Comparison of ENCODE assay signal across 8 cellular contexts in genomic region chr19:49127674-49128544, GRCh38. TPM values are rescaled to one million over a fixed set of nuclear protein-coding genes. Genes with fewer than 3 reads are reported as not detected.
DNase-seq lines count a peak whose midpoint lies in the region; ATAC-seq and TF ChIP-seq lines count a peak whose summit lies in the region.

No MANE protein-coding gene starts in this region.

- no peaks in the 10 kb centered on the region for H3K27me3 ChIP-seq in HAP-1 (ENCODE audit: low read depth)
- H3K27me3 ChIP-seq in MG63, result no peaks in the 10 kb centered on the region
- H3K27me3 ChIP-seq in foreskin keratinocyte, result no peaks in the 10 kb centered on the region
- H3K27me3 ChIP-seq in neutrophil, result peaks cover 54% of the 10 kb centered on the region
- H3K27me3 ChIP-seq in subcutaneous abdominal adipose tissue (ENCODE audit: control insufficient read depth in 5 of 5, insufficient read depth in 4 of 5, low read length in 5 of 5), result peaks cover 0 to 9% (median 6%) of the 10 kb centered on the region in 5 donors

- in situ Hi-C loops in G401 (cut with HindIII; ENCODE audit: low sequenced_read_pairs), result no loop called here
- in situ Hi-C loops in HAP-1 (cut with MboI; ENCODE audit: low sequenced_read_pairs), result no loop called here

- ATAC-seq in foreskin keratinocyte, result peak; percentile 92

- no peak overlapping the region for H3K9ac ChIP-seq in subcutaneous abdominal adipose tissue (ENCODE audit: low read length in 5 of 5)

- H3K36me3 ChIP-seq in HAP-1 (replicated peaks) (no peaks in the 10 kb centered on the region), MG63 (no peaks in the 10 kb centered on the region), neutrophil (no peaks in the 10 kb centered on the region), subcutaneous abdominal adipose tissue (ENCODE audit: control insufficient read depth in 5 of 5, insufficient read depth in 5 of 5, low read length in 5 of 5) (no peaks in the 10 kb centered on the region)

- peaks cover 15% of the 10 kb centered on the region for H3K4me1 ChIP-seq in HAP-1
- H3K4me1 ChIP-seq in foreskin keratinocyte, result no peaks in the 10 kb centered on the region
- H3K4me1 ChIP-seq in neutrophil (ENCODE audit: control insufficient read depth in 1 of 2, insufficient read depth in 1 of 2, low read depth in 1 of 2, low read length in 1 of 2), result peaks cover 5 to 10% of the 10 kb centered on the region in 2 experiments
- peaks cover 0 to 12% (median 10%) of the 10 kb centered on the region in 5 donors for H3K4me1 ChIP-seq in subcutaneous abdominal adipose tissue (ENCODE audit: control insufficient read depth in 5 of 5, insufficient read depth in 5 of 5, low read length in 5 of 5)

- H3K27ac ChIP-seq in foreskin keratinocyte (no peak overlapping the region), neutrophil (peak overlapping the region; percentile 59), subcutaneous abdominal adipose tissue (ENCODE audit: low read depth, low read length) (no peak overlapping the region)

- no peaks in the 10 kb centered on the region for H3K9me3 ChIP-seq in HAP-1
- H3K9me3 ChIP-seq in MG63, result no peaks in the 10 kb centered on the region
- no peaks in the 10 kb centered on the region for H3K9me3 ChIP-seq in neutrophil
- no peaks in the 10 kb centered on the region for H3K9me3 ChIP-seq in subcutaneous abdominal adipose tissue (ENCODE audit: control insufficient read depth in 5 of 5, low read length in 5 of 5)

- TF ChIP-seq CTCF in foreskin keratinocyte (conservative IDR thresholded peaks at IDR 0.05) (peak; percentile 47), neutrophil (IDR thresholded peaks at IDR 0.05) (peak; percentile 58)

- H3K4me3 ChIP-seq in HAP-1 (peak overlapping the region; percentile 36), MG63 (peak overlapping the region; percentile 49), neutrophil (ENCODE audit: low read depth in 1 of 2, low read length in 1 of 2) (peak overlapping the region; percentile 58 to 73), subcutaneous abdominal adipose tissue (ENCODE audit: low read depth in 1 of 5, low read length in 5 of 5) (peak overlapping the region; percentile 23 to 70 (median 44))

- DNase-seq in G401 (ENCODE audit: low spot score) (peak; percentile 98), HAP-1 (ENCODE audit: low spot score in 2 of 2) (peak; percentile 92 to 97), MG63 (peak; percentile 94), SHP77 treated with DMSO at 0.1 percent for 48 hours (lab: John Stamatoyannopoulos, UW) (peak; percentile 84), activated gamma-delta T cell treated with Interleukin-2 at 50 U/mL for 16 hours (peak; percentile 91), foreskin keratinocyte (peak; percentile 79 to 92)

RNA-seq across cellular contexts. Expression of gene PPFIA3, which starts 8.6 kb away (rescaled TPM):
- 101 and 111 TPM in 2 replicates for total RNA-seq in G401 (2014; rRNA removed; shearing (Covaris generic))
- total RNA-seq in MG63 (2014; rRNA removed; shearing (Covaris generic); ENCODE audit: low replicate concordance), result 3.4 and 21.4 TPM in 2 replicates
- total RNA-seq in foreskin keratinocyte, result 9.8 and 9.9 TPM in 2 replicates
- 9.4 and 10.3 TPM in 2 replicates for polyA plus RNA-seq in foreskin keratinocyte

RNA-seq across cellular contexts. Expression of gene C19orf73, which starts 9.0 kb away (rescaled TPM):
- 0.74 TPM in 1 of 2 replicates, not detected in the other for total RNA-seq in G401 (2014; rRNA removed; shearing (Covaris generic))
- total RNA-seq in MG63 (2014; rRNA removed; shearing (Covaris generic); ENCODE audit: low replicate concordance), result 3.7 and 4.6 TPM in 2 replicates
- 0.71 and 1.2 TPM in 2 replicates for total RNA-seq in foreskin keratinocyte
- polyA plus RNA-seq in foreskin keratinocyte, result 2.0 TPM in 2 replicates

RNA-seq across cellular contexts. Expression of gene LIN7B, which starts 13.7 kb away (rescaled TPM):
- 19.1 and 32.2 TPM in 2 replicates for total RNA-seq in G401 (2014; rRNA removed; shearing (Covaris generic))
- total RNA-seq in MG63 (2014; rRNA removed; shearing (Covaris generic); ENCODE audit: low replicate concordance), result 12.3 and 20.4 TPM in 2 replicates
- total RNA-seq in foreskin keratinocyte, result 2.4 and 3.0 TPM in 2 replicates
- polyA plus RNA-seq in foreskin keratinocyte, result 3.8 and 4.3 TPM in 2 replicates

RNA-seq across cellular contexts. Expression of gene HRC, which starts 27.3 kb away (rescaled TPM):
- total RNA-seq in G401 (2014; rRNA removed; shearing (Covaris generic)), result 4.6 and 7.2 TPM in 2 replicates
- not detected in 2 replicates for total RNA-seq in MG63 (2014; rRNA removed; shearing (Covaris generic); ENCODE audit: low replicate concordance)
- not detected in 2 replicates for total RNA-seq in foreskin keratinocyte
- polyA plus RNA-seq in foreskin keratinocyte, result not detected in 2 replicates

RNA-seq across cellular contexts. Expression of gene TRPM4, which starts 29.7 kb away (rescaled TPM):
- total RNA-seq in G401 (2014; rRNA removed; shearing (Covaris generic)), result 17.5 and 18.6 TPM in 2 replicates
- total RNA-seq in MG63 (2014; rRNA removed; shearing (Covaris generic); ENCODE audit: low replicate concordance), result 7.9 and 8.4 TPM in 2 replicates
- total RNA-seq in foreskin keratinocyte, result 17.6 and 18.7 TPM in 2 replicates
- polyA plus RNA-seq in foreskin keratinocyte, result 15.4 and 15.6 TPM in 2 replicates
